Comparison of ENCODE assay signal across 8 cellular contexts in the genomic region with DNA sequence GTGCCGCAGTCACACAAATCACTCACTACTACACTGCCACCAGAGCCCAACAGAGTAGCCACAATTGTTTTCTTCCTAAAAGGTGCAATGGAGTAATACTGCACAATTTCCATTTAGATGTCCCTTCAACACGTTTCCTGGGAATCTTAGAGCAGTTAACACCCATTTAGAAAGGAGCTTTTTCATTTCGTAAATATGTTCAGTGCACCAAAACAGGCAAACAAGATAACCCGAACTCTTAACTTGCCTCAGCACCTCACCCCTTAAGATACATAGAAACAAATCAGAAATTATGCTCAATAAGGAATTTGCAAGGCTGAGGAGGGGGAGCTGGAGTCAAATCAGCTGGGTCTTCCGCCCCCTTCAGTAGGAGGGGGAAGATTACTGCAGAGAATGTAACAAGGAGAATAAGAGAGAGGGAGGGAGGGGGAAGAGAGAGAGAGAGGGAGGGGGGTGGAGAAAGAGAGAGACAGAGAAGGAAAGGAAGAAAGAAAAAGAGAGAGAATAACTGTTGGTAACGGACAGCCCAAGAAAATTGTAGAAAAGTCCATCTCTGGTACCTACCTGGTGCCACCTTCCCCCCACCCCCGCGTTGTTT.
DNase-seq lines count a peak whose midpoint lies in the region; ATAC-seq and FAIRE-seq lines count a peak whose summit lies in the region.

No MANE protein-coding gene starts in this region.

- H3K4me3 ChIP-seq in iPS-11a (ENCODE audit: low read depth, low read length): peak overlapping the region; percentile 56
- peak overlapping the region; percentile 27 to 62 for H3K4me3 ChIP-seq in small intestine (ENCODE audit: low read depth in 1 of 2, low read length in 2 of 2)

- peaks cover 42% of the 10 kb centered on the region for H3K4me1 Mint-ChIP-seq in activated T-helper 1 cell treated with anti-CD3 and anti-CD28 coated beads, Interleukin-12 subunit alpha, Interleukin-12 subunit beta, Interleukin-2, Interleukin-4 antibody, amounts not matched to agents 30 ng/mL and 10 ng/mL and 1 ng/mL, durations not matched to agents 14 hours and 24 hours and 36 hours (ENCODE audit: low read depth)

- intact Hi-C loops in activated T-helper 1 cell treated with anti-CD3 and anti-CD28 coated beads, Interleukin-12 subunit alpha, Interleukin-12 subunit beta, Interleukin-2, Interleukin-4 antibody, amounts not matched to agents 30 ng/mL and 10 ng/mL and 1 ng/mL, durations not matched to agents 14 hours and 24 hours and 36 hours (cut with micrococcal nuclease): loop anchor here (1.0 to 10.0 kb wide), 10 partner anchors 15 to 940 kb away; a partner anchor contains a TSS

- DNase-seq in NCI-H2227 (lab: John Stamatoyannopoulos, UW; ENCODE audit: unreplicated experiment) (peak; percentile 36), NCI-H2227 treated with DMSO at 0.1 percent for 48 hours (lab: John Stamatoyannopoulos, UW) (no peak), small intestine (peak; percentile 22)
- DNase-seq in activated T-helper 1 cell treated with anti-CD3 and anti-CD28 coated beads, Interleukin-12 subunit alpha, Interleukin-12 subunit beta, Interleukin-2, Interleukin-4 antibody, amounts not matched to agents 30 ng/mL and 10 ng/mL and 1 ng/mL, durations not matched to agents 14 hours and 24 hours and 36 hours (ENCODE audit: low spot score): no peak

- peak overlapping the region; percentile 89 for H3K4me3 Mint-ChIP-seq in activated T-helper 1 cell treated with anti-CD3 and anti-CD28 coated beads, Interleukin-12 subunit alpha, Interleukin-12 subunit beta, Interleukin-2, Interleukin-4 antibody, amounts not matched to agents 30 ng/mL and 10 ng/mL and 1 ng/mL, durations not matched to agents 14 hours and 24 hours and 36 hours

- no peaks in the 10 kb centered on the region for H3K27me3 ChIP-seq in small intestine (ENCODE audit: control insufficient read depth in 2 of 2, insufficient read depth in 2 of 2, low read length in 2 of 2)

- no peaks in the 10 kb centered on the region for H3K9me3 ChIP-seq in small intestine (ENCODE audit: control insufficient read depth, low read depth)

- no peaks in the 10 kb centered on the region for H3K27me3 Mint-ChIP-seq in activated T-helper 1 cell treated with anti-CD3 and anti-CD28 coated beads, Interleukin-12 subunit alpha, Interleukin-12 subunit beta, Interleukin-2, Interleukin-4 antibody, amounts not matched to agents 30 ng/mL and 10 ng/mL and 1 ng/mL, durations not matched to agents 14 hours and 24 hours and 36 hours (ENCODE audit: insufficient read depth)

- H3K36me3 Mint-ChIP-seq in activated T-helper 1 cell treated with anti-CD3 and anti-CD28 coated beads, Interleukin-12 subunit alpha, Interleukin-12 subunit beta, Interleukin-2, Interleukin-4 antibody, amounts not matched to agents 30 ng/mL and 10 ng/mL and 1 ng/mL, durations not matched to agents 14 hours and 24 hours and 36 hours (ENCODE audit: low read depth): no peaks in the 10 kb centered on the region

- H3K9me3 Mint-ChIP-seq in activated T-helper 1 cell treated with anti-CD3 and anti-CD28 coated beads, Interleukin-12 subunit alpha, Interleukin-12 subunit beta, Interleukin-2, Interleukin-4 antibody, amounts not matched to agents 30 ng/mL and 10 ng/mL and 1 ng/mL, durations not matched to agents 14 hours and 24 hours and 36 hours: no peaks in the 10 kb centered on the region

- peaks cover 2 to 6% of the 10 kb centered on the region in 2 donors for H3K4me1 ChIP-seq in small intestine (ENCODE audit: control insufficient read depth in 2 of 2, insufficient read depth in 1 of 2, low read depth in 1 of 2, low read length in 1 of 2)

- WGBS in small intestine, 3 donors: 9 to 17% (median 14%) methylated on average over 8 of the region's 8 CpGs

- peak overlapping the region; percentile 61 to 92 for H3K27ac ChIP-seq in small intestine (ENCODE audit: low read depth in 1 of 2, low read length in 1 of 2)

- no peak for FAIRE-seq in small intestine (lab: Jason Lieb, UNC)

- ATAC-seq in GM19035 (IDR thresholded peaks at IDR 0.05; ENCODE audit: unreplicated experiment) (no peak), GM18502 (IDR thresholded peaks at IDR 0.05; ENCODE audit: poor library complexity, unreplicated experiment) (no peak), HG02571 (IDR thresholded peaks at IDR 0.05; ENCODE audit: unreplicated experiment) (no peak)

- H3K27ac Mint-ChIP-seq in activated T-helper 1 cell treated with anti-CD3 and anti-CD28 coated beads, Interleukin-12 subunit alpha, Interleukin-12 subunit beta, Interleukin-2, Interleukin-4 antibody, amounts not matched to agents 30 ng/mL and 10 ng/mL and 1 ng/mL, durations not matched to agents 14 hours and 24 hours and 36 hours: peak overlapping the region; percentile 93

- no peaks in the 10 kb centered on the region for H3K36me3 ChIP-seq in small intestine (ENCODE audit: control insufficient read depth in 2 of 2, insufficient read depth in 2 of 2, low read length in 2 of 2)

Comparison
In these comparisons a context has a peak if more than half of its experiments do, and no peak if none do; other contexts are left out.
1. DNase-seq: peak in NCI-H2227 (single experiment) and small intestine (single experiment); none in NCI-H2227 treated with DMSO at 0.1 percent for 48 hours (single experiment) and activated T-helper 1 cell treated with anti-CD3 and anti-CD28 coated beads, Interleukin-12 subunit alpha, Interleukin-12 subunit beta, Interleukin-2, Interleukin-4 antibody, amounts not matched to agents 30 ng/mL and 10 ng/mL and 1 ng/mL, durations not matched to agents 14 hours and 24 hours and 36 hours (single experiment).